ENCODE assay signal across 25 cellular contexts in genomic region chr6:45175272-45175671, GRCh38.
DNase-seq lines count a peak whose midpoint lies in the region; ATAC-seq, FAIRE-seq and TF ChIP-seq lines count a peak whose summit lies in the region.
"Had no signal": no experiment of that assay in that cellular context is flagged by ENCODE, and none has a peak within 500 bp of the region (broad histone marks: within the 10 kb centered on the region; RNA-seq: fewer than 3 reads in every experiment).

No MANE protein-coding gene starts in this region.

- H3K36me3 ChIP-seq in KOPT-K1 (ENCODE audit: insufficient read depth, low read length), result no peaks in the 10 kb centered on the region
- no peaks in the 10 kb centered on the region for H3K36me3 ChIP-seq in WERI-Rb-1
- H3K36me3 ChIP-seq: BLaER1 had no signal

- peak overlapping the region; percentile 19 for H3K27ac ChIP-seq in KOPT-K1 (ENCODE audit: low read depth, low read length, poor library complexity, severe bottlenecking)
- no peak overlapping the region for H3K27ac ChIP-seq in WERI-Rb-1
- H3K27ac ChIP-seq: BLaER1, HL-60 had no signal

- H3K4me3 ChIP-seq in WERI-Rb-1 (ENCODE audit: low read depth, low read length), result no peak overlapping the region
- H3K4me3 ChIP-seq: BLaER1 had no signal

- no peak for DNase-seq in D721Med (ENCODE audit: insufficient read length, low spot score)
- peak; percentile 20 for DNase-seq in WERI-Rb-1
- DNase-seq in stimulated activated effector memory CD8-positive, alpha-beta T cell treated with anti-CD3 and anti-CD28 coated beads, Interleukin-12 subunit alpha, Interleukin-12 subunit beta, amount 100 ng/mL, for 72 hours (ENCODE audit: low spot score in 2 of 2), result no peak
- no peak for DNase-seq in HPDE6-E6E7 (ENCODE audit: extremely low spot score)
- DNase-seq in ecto neural progenitor cell (ENCODE audit: low spot score), result no peak
- DNase-seq in activated CD4-positive, alpha-beta memory T cell treated with anti-CD3 and anti-CD28 coated beads, Interleukin-2, amount 10 ng/mL, durations not matched to agents 7 days and 5 days, result no peak
- DNase-seq: CD4-positive, alpha-beta T cell; DMS79; GF-D8; H9; Kasumi-1; NCI-H1105; NCI-H1436 treated with DMSO at 0.1 percent for 48 hours; NCI-H187 treated with DMSO at 0.1 percent for 48 hours; NCI-H446; NCI-H524 treated with DMSO at 0.1 percent for 48 hours; NCI-H774; Right ventricle myocardium superior; RPMI8226; T-helper 1 cell had no signal

- CTCF ChIA-PET in activated CD4-positive, alpha-beta memory T cell treated with anti-CD3 and anti-CD28 coated beads, Interleukin-2, amount 10 ng/mL, durations not matched to agents 7 days and 5 days (lab: Charles Lee), result no interaction called here

- H3K36me3 Mint-ChIP-seq in stimulated activated effector memory CD8-positive, alpha-beta T cell treated with anti-CD3 and anti-CD28 coated beads, Interleukin-12 subunit alpha, Interleukin-12 subunit beta, amount 100 ng/mL, for 72 hours, result no peaks in the 10 kb centered on the region
- H3K36me3 Mint-ChIP-seq in activated CD4-positive, alpha-beta memory T cell treated with anti-CD3 and anti-CD28 coated beads, Interleukin-2, amount 10 ng/mL, durations not matched to agents 7 days and 5 days (ENCODE audit: low read depth), result peaks cover 3% of the 10 kb centered on the region

- TF ChIP-seq CTCF in D721Med (IDR thresholded peaks at IDR 0.05; ENCODE audit: insufficient read depth, missing control alignments), result no peak
- TF ChIP-seq CTCF in WERI-Rb-1 (IDR thresholded peaks at IDR 0.05; ENCODE audit: low read depth, low read length), result no peak

- H3K9me3 Mint-ChIP-seq in stimulated activated effector memory CD8-positive, alpha-beta T cell treated with anti-CD3 and anti-CD28 coated beads, Interleukin-12 subunit alpha, Interleukin-12 subunit beta, amount 100 ng/mL, for 72 hours, result no peaks in the 10 kb centered on the region
- H3K9me3 Mint-ChIP-seq in activated CD4-positive, alpha-beta memory T cell treated with anti-CD3 and anti-CD28 coated beads, Interleukin-2, amount 10 ng/mL, durations not matched to agents 7 days and 5 days, result peaks cover 5% of the 10 kb centered on the region
- H3K9me3 Mint-ChIP-seq: CD4-positive, alpha-beta T cell had no signal

- POLR2A ChIA-PET in activated CD4-positive, alpha-beta memory T cell treated with anti-CD3 and anti-CD28 coated beads, Interleukin-2, amount 10 ng/mL, durations not matched to agents 7 days and 5 days (lab: Charles Lee), result no interaction called here

- no peaks in the 10 kb centered on the region for H3K27me3 ChIP-seq in WERI-Rb-1 (ENCODE audit: insufficient read depth, low read depth, severe bottlenecking)
- H3K27me3 ChIP-seq: BLaER1 had no signal

- no peak for ATAC-seq in stimulated activated effector memory CD8-positive, alpha-beta T cell treated with anti-CD3 and anti-CD28 coated beads, Interleukin-12 subunit alpha, Interleukin-12 subunit beta, amount 100 ng/mL, for 72 hours

- peak; percentile 11 for FAIRE-seq in D721Med (lab: Jason Lieb, UNC)
- FAIRE-seq: A204.1, GM12891 had no signal

- H3K27ac Mint-ChIP-seq in stimulated activated effector memory CD8-positive, alpha-beta T cell treated with anti-CD3 and anti-CD28 coated beads, Interleukin-12 subunit alpha, Interleukin-12 subunit beta, amount 100 ng/mL, for 72 hours, result peak overlapping the region; percentile 70
- no peak overlapping the region for H3K27ac Mint-ChIP-seq in activated CD4-positive, alpha-beta memory T cell treated with anti-CD3 and anti-CD28 coated beads, Interleukin-2, amount 10 ng/mL, durations not matched to agents 7 days and 5 days
- H3K27ac Mint-ChIP-seq: CD4-positive, alpha-beta T cell had no signal

- peak overlapping the region; percentile 28 for H3K4me3 Mint-ChIP-seq in stimulated activated effector memory CD8-positive, alpha-beta T cell treated with anti-CD3 and anti-CD28 coated beads, Interleukin-12 subunit alpha, Interleukin-12 subunit beta, amount 100 ng/mL, for 72 hours
- H3K4me3 Mint-ChIP-seq in activated CD4-positive, alpha-beta memory T cell treated with anti-CD3 and anti-CD28 coated beads, Interleukin-2, amount 10 ng/mL, durations not matched to agents 7 days and 5 days, result no peak overlapping the region

- no peaks in the 10 kb centered on the region for H3K27me3 Mint-ChIP-seq in activated CD4-positive, alpha-beta memory T cell treated with anti-CD3 and anti-CD28 coated beads, Interleukin-2, amount 10 ng/mL, durations not matched to agents 7 days and 5 days
- H3K27me3 Mint-ChIP-seq: CD4-positive, alpha-beta T cell had no signal

- peaks cover 5% of the 10 kb centered on the region for H3K4me1 Mint-ChIP-seq in stimulated activated effector memory CD8-positive, alpha-beta T cell treated with anti-CD3 and anti-CD28 coated beads, Interleukin-12 subunit alpha, Interleukin-12 subunit beta, amount 100 ng/mL, for 72 hours
- peaks cover 13% of the 10 kb centered on the region for H3K4me1 Mint-ChIP-seq in activated CD4-positive, alpha-beta memory T cell treated with anti-CD3 and anti-CD28 coated beads, Interleukin-2, amount 10 ng/mL, durations not matched to agents 7 days and 5 days

- H3K9me3 ChIP-seq in KOPT-K1 (ENCODE audit: insufficient read depth, low read length, poor library complexity, severe bottlenecking) (peaks cover 10% of the 10 kb centered on the region), WERI-Rb-1 (ENCODE audit: severe bottlenecking) (no peaks in the 10 kb centered on the region)
- H3K9me3 ChIP-seq: BLaER1 had no signal
